ENCODE assay signal across 11 cellular contexts in the genomic region with DNA sequence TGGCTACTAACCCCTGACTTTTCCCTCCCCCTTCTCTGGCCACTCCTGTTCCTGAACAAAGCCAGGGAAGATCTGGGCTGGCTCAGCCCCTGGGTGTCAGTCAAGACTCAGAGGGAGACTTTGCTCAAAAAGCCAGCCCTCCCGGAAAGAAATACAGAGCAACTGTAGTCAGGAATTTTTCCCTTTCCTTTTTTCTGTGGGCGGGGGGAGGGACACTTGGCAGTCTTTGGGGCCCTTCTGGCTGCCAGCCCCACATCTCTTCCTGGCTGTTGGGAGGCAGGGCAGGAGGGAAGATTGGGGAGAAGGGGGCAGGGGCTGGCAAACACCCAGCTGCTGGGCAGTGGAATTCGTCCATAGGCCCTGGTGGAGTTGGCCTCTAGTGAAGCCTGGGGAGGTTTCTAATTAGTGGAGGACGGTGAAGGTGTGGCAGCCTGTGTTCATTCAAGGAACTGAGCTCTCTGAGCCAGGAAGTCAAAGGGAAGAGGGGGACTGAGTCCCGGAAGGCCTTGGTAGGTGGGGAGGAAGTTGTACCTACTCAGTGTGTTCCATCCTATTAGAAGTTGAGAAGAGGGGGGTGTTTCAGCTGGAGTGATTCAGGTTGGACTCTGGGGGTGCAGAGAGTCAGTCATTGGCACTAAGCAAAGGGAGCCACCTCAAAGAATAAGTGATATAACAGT. TPM values are rescaled to one million over a fixed set of nuclear protein-coding genes. Genes with fewer than 3 reads are reported as not detected.
DNase-seq lines count a peak whose midpoint lies in the region; ATAC-seq and TF ChIP-seq lines count a peak whose summit lies in the region.
"Had no signal": no experiment of that assay in that cellular context is flagged by ENCODE, and none has a peak within 500 bp of the region (broad histone marks: within the 10 kb centered on the region; RNA-seq: fewer than 3 reads in every experiment).

No MANE protein-coding gene starts in this region.

- DNase-seq in EH (ENCODE audit: low read depth): peak; percentile 49
- DNase-seq in amniotic epithelial cell (ENCODE audit: low read depth): peak; percentile 37
- peak in 2 of 3 donors; percentile 45 to 65 for DNase-seq in right cardiac atrium
- DNase-seq in sigmoid colon: no peak
- DNase-seq in GM19238 (ENCODE audit: insufficient read length, low spot score): no peak
- no peak for DNase-seq in SJCRH30
- no peak for DNase-seq in NCI-H187 (lab: John Stamatoyannopoulos, UW)
- DNase-seq: stimulated activated CD4-positive, alpha-beta T cell treated with anti-CD3 and anti-CD28 coated beads, Interleukin-2, amount 100 ng/mL, for 48 hours; stimulated activated naive CD8-positive, alpha-beta T cell treated with anti-CD3 and anti-CD28 coated beads, Interleukin-15, amount 100 ng/mL, for 72 hours had no signal

- 25% methylated on average over 5 of the region's 5 CpGs for WGBS in right cardiac atrium
- 67 to 79% methylated on average over 5 of the region's 5 CpGs for WGBS in sigmoid colon, 2 donors

- H3K4me1 ChIP-seq in right cardiac atrium (ENCODE audit: control insufficient read depth, insufficient read depth, low read length) (peaks cover 12% of the 10 kb centered on the region), sigmoid colon (peaks cover 0 to 9% (median 4%) of the 10 kb centered on the region in 4 donors), SJCRH30 (no peaks in the 10 kb centered on the region)

- H3K36me3 ChIP-seq in sigmoid colon (no peaks in the 10 kb centered on the region), SJCRH30 (0 out of 2 replicates have a peak, but pooled peaks cover 4% of the 10 kb centered on the region)

- H3K9me3 ChIP-seq in right cardiac atrium (ENCODE audit: control insufficient read depth, low read length) (no peaks in the 10 kb centered on the region), sigmoid colon (no peaks in the 10 kb centered on the region), SJCRH30 (replicated peaks) (no peaks in the 10 kb centered on the region)

- no peak for TF ChIP-seq CTCF in sigmoid colon (IDR thresholded peaks at IDR 0.05)

- no peak for TF ChIP-seq EP300 in sigmoid colon (IDR thresholded peaks at IDR 0.05)

- ATAC-seq in right cardiac atrium (peak; percentile 17 to 55), GM21390 (IDR thresholded peaks at IDR 0.05; ENCODE audit: unreplicated experiment) (no peak)
- ATAC-seq: stimulated activated naive CD8-positive, alpha-beta T cell treated with anti-CD3 and anti-CD28 coated beads, Interleukin-15, amount 100 ng/mL, for 72 hours had no signal

- intact Hi-C loops in right cardiac atrium (cut with DNase I): no loop called here
- intact Hi-C loops in sigmoid colon (cut with DNase I): no loop called here

- no peak overlapping the region for H3K4me3 ChIP-seq in right cardiac atrium (ENCODE audit: low read length)
- no peak overlapping the region for H3K4me3 ChIP-seq in sigmoid colon
- H3K4me3 ChIP-seq in SJCRH30: no peak overlapping the region

- no peak for TF ChIP-seq POLR2A in sigmoid colon (IDR thresholded peaks at IDR 0.05)

- no peaks in the 10 kb centered on the region for H3K27me3 ChIP-seq in right cardiac atrium (ENCODE audit: control insufficient read depth, insufficient read depth)
- H3K27me3 ChIP-seq in sigmoid colon: peaks cover 0 to 19% (median 3%) of the 10 kb centered on the region in 3 donors
- H3K27me3 ChIP-seq in SJCRH30: no peaks in the 10 kb centered on the region

- H3K27ac ChIP-seq in right cardiac atrium (ENCODE audit: low read length): peak overlapping the region; percentile 69
- H3K27ac ChIP-seq in sigmoid colon: peak overlapping the region in 3 of 4 donors; percentile 1 to 70 (median 28)
- no peak overlapping the region for H3K27ac ChIP-seq in SJCRH30

RNA-seq across cellular contexts. Expression of gene IGFBP2, which starts 10.9 kb away (rescaled TPM):
- total RNA-seq in right cardiac atrium: 100 to 1,000 TPM in 2 of 4 donors, 10 to 100 TPM in 2; 62.6 to 168 (median 92.4) TPM
- polyA plus RNA-seq in right cardiac atrium: 115 TPM
- 10 to 100 TPM in 3 of 4 donors, 1 to 10 TPM in 1; 6.3 to 45.7 (median 21.9) TPM for total RNA-seq in sigmoid colon
- polyA plus RNA-seq in sigmoid colon: 10 to 100 TPM; 30.8 to 33.5 (median 33.0) TPM
- 175 and 188 TPM in 2 replicates for total RNA-seq in SJCRH30 (2014; rRNA removed; shearing (Covaris generic))

RNA-seq across cellular contexts. Expression of gene IGFBP5, which starts 51.2 kb away (rescaled TPM):
- 100 to 1,000 TPM; 170 to 409 (median 309) TPM for total RNA-seq in right cardiac atrium
- polyA plus RNA-seq in right cardiac atrium: 162 TPM
- 100 to 1,000 TPM; 254 to 773 (median 488) TPM for total RNA-seq in sigmoid colon
- polyA plus RNA-seq in sigmoid colon: 100 to 1,000 TPM in 1 of 3 donors, 10 to 100 TPM in 2; 13.6 to 131 (median 36.0) TPM
- total RNA-seq in SJCRH30 (2014; rRNA removed; shearing (Covaris generic)): 16.8 and 20.5 TPM in 2 replicates
- total RNA-seq: activated CD8-positive, alpha-beta memory T cell treated with anti-CD3 and anti-CD28 coated beads for 36 hours had no signal

Comparison
In these comparisons a context has a peak if more than half of its experiments do, and no peak if none do; other contexts are left out.
1. DNase-seq: peak in EH (single experiment), amniotic epithelial cell (single experiment) and right cardiac atrium (2 of 3); none in sigmoid colon (single experiment), GM19238 (single experiment), SJCRH30 (0 of 2) and NCI-H187 (0 of 2).